8 cellular contexts compared by ENCODE assay signal in the genomic region with DNA sequence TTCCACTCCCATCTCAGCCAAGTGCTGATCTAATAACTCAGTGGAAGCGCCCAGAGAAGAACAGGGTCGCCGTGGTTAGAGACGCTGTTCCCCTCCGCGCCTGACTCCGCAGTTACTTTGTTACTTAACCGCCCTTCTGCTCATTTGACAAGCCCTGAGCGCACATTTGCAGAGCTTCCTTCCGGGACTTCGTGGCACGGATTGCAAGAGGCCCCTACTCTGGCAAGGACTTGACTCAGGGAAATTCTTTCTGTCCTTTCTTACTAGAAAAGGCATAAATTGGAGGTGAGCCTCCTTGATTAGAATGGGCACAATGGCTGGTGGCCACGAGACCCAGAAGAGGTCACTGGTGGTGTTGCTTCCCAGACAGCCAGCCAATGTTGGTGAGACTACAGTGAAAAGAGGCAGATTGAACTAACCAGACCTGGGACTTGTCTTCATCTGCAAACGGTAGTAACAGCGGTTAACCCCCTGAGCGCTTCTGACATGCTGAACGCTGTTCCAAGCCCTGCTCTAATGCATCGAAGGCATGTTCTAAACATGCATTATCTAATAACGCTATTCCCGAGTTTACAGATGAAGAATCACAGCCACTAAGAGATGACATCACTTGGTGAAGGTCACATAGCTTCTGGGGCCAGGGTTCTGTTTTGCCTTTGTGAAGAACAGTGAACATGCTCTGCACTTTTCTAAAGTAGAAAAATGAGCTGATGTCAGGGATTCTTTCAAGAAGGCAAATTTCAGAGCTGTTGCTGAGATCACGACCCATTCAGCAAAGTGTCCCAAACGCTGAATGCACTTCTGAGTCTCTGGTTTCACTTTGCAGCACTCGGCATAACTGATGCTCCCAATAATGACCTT. TPM values are rescaled to one million over a fixed set of nuclear protein-coding genes. Genes with fewer than 3 reads are reported as not detected.
DNase-seq lines count a peak whose midpoint lies in the region; ATAC-seq and TF ChIP-seq lines count a peak whose summit lies in the region.

No MANE protein-coding gene starts in this region.

- H3K4ac ChIP-seq in trophoblast cell (ENCODE audit: low read depth, low read length) = no peak overlapping the region

- H2BK12ac ChIP-seq in trophoblast cell (ENCODE audit: low read length) = no peak overlapping the region

- no peak overlapping the region for H3K18ac ChIP-seq in trophoblast cell (ENCODE audit: low read length)

- no peaks in the 10 kb centered on the region for H3K79me2 ChIP-seq in trophoblast cell (ENCODE audit: control insufficient read depth, insufficient read depth, low read length, poor library complexity)

- H3K27ac ChIP-seq in trophoblast cell (ENCODE audit: low read depth, low read length) (peak overlapping the region; percentile 9), aorta (ENCODE audit: low read depth in 1 of 2, low read length in 2 of 2) (no peak overlapping the region)

- no peak overlapping the region for H2AK5ac ChIP-seq in trophoblast cell (ENCODE audit: low read length)

- no peaks in the 10 kb centered on the region for H3K79me1 ChIP-seq in trophoblast cell (ENCODE audit: low read length)

- H3K4me3 ChIP-seq in trophoblast cell (ENCODE audit: low read depth, low read length) = no peak overlapping the region
- H3K4me3 ChIP-seq in aorta (ENCODE audit: low read length in 2 of 2) = no peak overlapping the region

- no CpG with 5 or more reads among the region's 23 CpGs for WGBS in trophoblast cell (ENCODE audit: extremely low coverage, insufficient coverage, insufficient read length)
- 75 to 77% methylated on average over 23 of the region's 23 CpGs for WGBS in aorta, 2 donors

- intact Hi-C loops in aorta (cut with DNase I) = no loop called here

- DNase-seq in activated CD4-positive, alpha-beta T cell treated with anti-CD3 and anti-CD28 coated beads for 1 hour = peak; percentile 40
- DNase-seq in dermis blood vessel endothelial cell (peak; percentile 19), trophoblast cell (peak in 1 of 2 donors; percentile 33), aorta (peak in 1 of 2 donors; percentile 81), NCI-H2171 treated with DMSO at 0.1 percent for 48 hours (lab: John Stamatoyannopoulos, UW) (no peak), NCI-H1105 treated with DMSO at 0.1 percent for 48 hours (lab: John Stamatoyannopoulos, UW) (no peak)

- H3K14ac ChIP-seq in trophoblast cell (ENCODE audit: low read length) = no peak overlapping the region

- no peak overlapping the region for H2BK120ac ChIP-seq in trophoblast cell (ENCODE audit: insufficient read depth, low read length, poor library complexity)

- no peak overlapping the region for H3K4me2 ChIP-seq in trophoblast cell (ENCODE audit: low read length)

- no peak overlapping the region for H2BK5ac ChIP-seq in trophoblast cell (ENCODE audit: low read depth, low read length, poor library complexity)

- H4K8ac ChIP-seq in trophoblast cell (ENCODE audit: low read depth, low read length) = no peak overlapping the region

- no peak overlapping the region for H4K12ac ChIP-seq in trophoblast cell (ENCODE audit: low read depth, low read length)

- peak; percentile 20 for TF ChIP-seq POLR2A in GM19099 (IDR thresholded peaks at IDR 0.05; ENCODE audit: extremely low read depth, insufficient read length, low read depth)

- H3K27me3 ChIP-seq in trophoblast cell (ENCODE audit: insufficient read depth, low read length) (no peaks in the 10 kb centered on the region), aorta (ENCODE audit: control insufficient read depth in 1 of 2, insufficient read depth in 2 of 2, low read length in 1 of 2) (no peaks in the 10 kb centered on the region)

- peak; percentile 63 for ATAC-seq in aorta (ENCODE audit: low FRiP score)
- no peak for ATAC-seq in HG02973 (IDR thresholded peaks at IDR 0.05; ENCODE audit: unreplicated experiment)

- H3K4me1 ChIP-seq in trophoblast cell (ENCODE audit: control insufficient read depth in 1 of 2, insufficient read depth in 2 of 2, low read length in 2 of 2) (peaks cover 0 to 9% of the 10 kb centered on the region in 2 experiments), aorta (ENCODE audit: control insufficient read depth in 1 of 2, insufficient read depth in 2 of 2, low read length in 2 of 2) (no peaks in the 10 kb centered on the region)

- no peak overlapping the region for H3K9ac ChIP-seq in trophoblast cell (ENCODE audit: low read length)

- H2AFZ ChIP-seq in trophoblast cell (ENCODE audit: insufficient read depth, low read length, poor library complexity) = no peak overlapping the region

- H3K23ac ChIP-seq in trophoblast cell (ENCODE audit: low read length) = no peak overlapping the region

- no peaks in the 10 kb centered on the region for H3K36me3 ChIP-seq in trophoblast cell (ENCODE audit: control insufficient read depth in 1 of 2, insufficient read depth in 2 of 2, low read length in 2 of 2)
- no peaks in the 10 kb centered on the region for H3K36me3 ChIP-seq in aorta (ENCODE audit: control insufficient read depth in 1 of 2, insufficient read depth in 2 of 2, low read length in 1 of 2)

- H3K9me3 ChIP-seq in trophoblast cell (ENCODE audit: insufficient read depth, low read depth, low read length) (peaks cover 4% of the 10 kb centered on the region), aorta (ENCODE audit: control insufficient read depth, low read length) (no peaks in the 10 kb centered on the region)

- no peak overlapping the region for H4K91ac ChIP-seq in trophoblast cell (ENCODE audit: low read depth, low read length)

RNA-seq across cellular contexts. Expression of a gene that starts 55.8 kb away (rescaled TPM):
- total RNA-seq in dermis blood vessel endothelial cell (8.2 and 127 TPM in 2 replicates), aorta (1,000 to 10,000 TPM in 1 of 2 donors, 100 to 1,000 TPM in 1; 129 to 2,160 TPM)
- 26.6 and 30.7 TPM in 2 replicates for polyA plus RNA-seq in trophoblast cell (2013)
- 100 to 1,000 TPM; 154 to 504 TPM for polyA plus RNA-seq in aorta

Comparison
In these comparisons a context has a peak if more than half of its experiments do, and no peak if none do; other contexts are left out.
1. DNase-seq: peak in activated CD4-positive, alpha-beta T cell treated with anti-CD3 and anti-CD28 coated beads for 1 hour (single experiment) and dermis blood vessel endothelial cell (single experiment); none in NCI-H2171 treated with DMSO at 0.1 percent for 48 hours (single experiment) and NCI-H1105 treated with DMSO at 0.1 percent for 48 hours (single experiment).